In genomic region chr9:24036459-24036858, GRCh38 we compare ENCODE assay signal across 12 cellular contexts.
"Had no signal": no experiment of that assay in that cellular context is flagged by ENCODE, and none has a peak within 500 bp of the region (broad histone marks: within the 10 kb centered on the region; RNA-seq: fewer than 3 reads in every experiment).

No MANE protein-coding gene starts in this region.

- H3K4me1 ChIP-seq: esophagus squamous epithelium, tibial artery had no signal

- H3K27me3 ChIP-seq: esophagus squamous epithelium, tibial artery had no signal

- H3K36me3 ChIP-seq: esophagus squamous epithelium, tibial artery had no signal

- H3K27ac ChIP-seq: esophagus squamous epithelium, tibial artery had no signal

- H3K4me3 ChIP-seq: esophagus squamous epithelium, tibial artery had no signal

- H3K9me3 ChIP-seq: esophagus squamous epithelium, tibial artery had no signal

- DNase-seq: activated CD4-positive, alpha-beta T cell treated with anti-CD3 and anti-CD28 coated beads, Interleukin-2, amount 50 U/mL, for 1 hour; activated CD8-positive, alpha-beta memory T cell treated with anti-CD3 and anti-CD28 coated beads for 24 hours; activated CD8-positive, alpha-beta memory T cell treated with anti-CD3 and anti-CD28 coated beads, Interleukin-2, amount 50 U/mL, for 48 hours; activated effector memory CD4-positive, alpha-beta T cell treated with anti-CD3 and anti-CD28 coated beads, Interleukin-2, amount 50 U/mL, for 16 hours; activated T-cell treated with anti-CD3 and anti-CD28 coated beads, Interleukin-2, amount 50 U/mL, for 48 hours; effector memory CD8-positive, alpha-beta T cell; esophagus squamous epithelium; stimulated activated CD4-positive, alpha-beta T cell treated with anti-CD3 and anti-CD28 coated beads, Interleukin-1b, Interleukin-23, amount 100 ng/mL, for 48 hours; stimulated activated CD8-positive, alpha-beta memory T cell treated with anti-CD3 and anti-CD28 coated beads, Interleukin-4, amount 100 ng/mL, for 48 hours; stimulated activated naive CD4-positive, alpha-beta T cell; tibial artery had no signal

- ATAC-seq: activated CD4-positive, CD25-positive, alpha-beta regulatory T cell treated with anti-CD3 and anti-CD28 coated beads, Interleukin-2, amount 50 U/mL, for 24 hours; effector memory CD8-positive, alpha-beta T cell had no signal
